Comparison of ENCODE assay signal across 1 cellular context in the genomic region with DNA sequence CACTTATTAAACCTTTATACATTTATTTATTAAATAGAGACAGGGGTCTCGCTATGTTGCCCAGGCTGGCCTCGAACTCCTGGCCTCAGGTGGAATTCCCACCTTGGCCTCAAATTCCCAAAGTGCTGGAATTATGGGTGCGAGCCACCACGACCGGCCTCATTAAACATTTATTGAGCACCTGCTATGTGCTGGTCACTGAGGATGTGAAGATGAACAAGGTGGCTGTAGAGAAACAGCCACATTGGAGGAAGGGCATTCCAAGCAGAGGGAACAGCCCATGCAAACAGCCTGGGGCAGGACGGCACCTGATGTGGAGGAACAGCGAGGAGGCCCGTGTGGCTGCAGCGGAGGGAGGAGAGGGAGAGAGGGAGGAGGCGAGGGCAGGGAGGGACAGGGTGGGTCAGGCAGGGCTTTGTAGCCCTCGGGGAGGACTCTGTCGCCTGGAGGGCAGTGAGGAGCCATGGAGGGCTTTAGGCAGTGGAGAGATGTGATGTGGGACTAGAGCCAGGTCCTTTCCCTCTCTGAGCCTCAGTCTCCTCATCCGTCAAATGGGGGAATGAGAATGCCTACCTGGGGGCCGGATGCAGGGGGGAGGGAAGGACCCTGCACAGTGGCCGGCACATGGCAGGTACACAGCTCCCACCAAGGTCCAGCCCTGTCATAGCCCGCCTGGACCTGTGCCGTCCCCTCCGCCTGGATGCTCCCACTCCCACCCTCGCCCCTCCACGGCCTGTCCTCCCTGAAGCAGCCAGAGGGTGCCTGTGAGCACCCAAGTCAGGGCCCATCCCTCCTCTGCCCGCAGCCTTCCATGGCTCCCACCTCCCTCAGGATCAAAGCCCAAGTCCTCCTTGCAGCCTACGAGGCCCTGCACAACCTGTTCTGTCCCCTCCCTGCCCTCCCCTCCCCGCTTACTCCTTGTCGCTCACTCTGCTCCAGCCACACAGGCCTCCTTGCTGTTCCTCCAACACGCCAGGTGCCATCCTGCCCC.
TF ChIP-seq lines count a peak whose summit lies in the region.

No MANE protein-coding gene starts in this region.

TF ChIP-seq in K562, 482 proteins besides CTCF, POLR2A, EP300 and RAD21 (continued from another document and continues in another):
- TF ChIP-seq SMARCA5 (IDR thresholded peaks at IDR 0.05): 0 out of 2 replicates have a peak, but pooled peaks have one; percentile 42
- no peak for TF ChIP-seq ZNF586 (CRISPR knock-in tag; conservative IDR thresholded peaks at IDR 0.05)
- TF ChIP-seq ZNF263 (CRISPR knock-in tag; IDR thresholded peaks at IDR 0.05; ENCODE audit: borderline replicate concordance): 0 out of 2 replicates have a peak, but pooled peaks have one; percentile 46
- peak; percentile 66 for TF ChIP-seq RBM25 (IDR thresholded peaks at IDR 0.05; ENCODE audit: low read depth, low read length, severe bottlenecking)
- TF ChIP-seq ZNF780A (CRISPR knock-in tag; IDR thresholded peaks at IDR 0.05): no peak
- TF ChIP-seq NR4A1 (CRISPR knock-in tag; IDR thresholded peaks at IDR 0.05): no peak
- TF ChIP-seq NR4A1 (tag; IDR thresholded peaks at IDR 0.05): no peak
- TF ChIP-seq CBFA2T3 (IDR thresholded peaks at IDR 0.05): no peak
- TF ChIP-seq ZNF239 (CRISPR knock-in tag; IDR thresholded peaks at IDR 0.05): no peak
- no peak for TF ChIP-seq NEUROD1 (IDR thresholded peaks at IDR 0.05; ENCODE audit: borderline replicate concordance, low read depth, low read length, partially characterized antibody)
- no peak for TF ChIP-seq ZBED1 (IDR thresholded peaks at IDR 0.05)
- peak; percentile 83 for TF ChIP-seq ZNF121 (CRISPR knock-in tag; conservative IDR thresholded peaks at IDR 0.05)
- no peak for TF ChIP-seq ZNF354B (CRISPR knock-in tag; IDR thresholded peaks at IDR 0.05)
- no peak for TF ChIP-seq PCBP2 (IDR thresholded peaks at IDR 0.05; ENCODE audit: low read depth, low read length, poor library complexity, severe bottlenecking)
- TF ChIP-seq, protein P1, sequence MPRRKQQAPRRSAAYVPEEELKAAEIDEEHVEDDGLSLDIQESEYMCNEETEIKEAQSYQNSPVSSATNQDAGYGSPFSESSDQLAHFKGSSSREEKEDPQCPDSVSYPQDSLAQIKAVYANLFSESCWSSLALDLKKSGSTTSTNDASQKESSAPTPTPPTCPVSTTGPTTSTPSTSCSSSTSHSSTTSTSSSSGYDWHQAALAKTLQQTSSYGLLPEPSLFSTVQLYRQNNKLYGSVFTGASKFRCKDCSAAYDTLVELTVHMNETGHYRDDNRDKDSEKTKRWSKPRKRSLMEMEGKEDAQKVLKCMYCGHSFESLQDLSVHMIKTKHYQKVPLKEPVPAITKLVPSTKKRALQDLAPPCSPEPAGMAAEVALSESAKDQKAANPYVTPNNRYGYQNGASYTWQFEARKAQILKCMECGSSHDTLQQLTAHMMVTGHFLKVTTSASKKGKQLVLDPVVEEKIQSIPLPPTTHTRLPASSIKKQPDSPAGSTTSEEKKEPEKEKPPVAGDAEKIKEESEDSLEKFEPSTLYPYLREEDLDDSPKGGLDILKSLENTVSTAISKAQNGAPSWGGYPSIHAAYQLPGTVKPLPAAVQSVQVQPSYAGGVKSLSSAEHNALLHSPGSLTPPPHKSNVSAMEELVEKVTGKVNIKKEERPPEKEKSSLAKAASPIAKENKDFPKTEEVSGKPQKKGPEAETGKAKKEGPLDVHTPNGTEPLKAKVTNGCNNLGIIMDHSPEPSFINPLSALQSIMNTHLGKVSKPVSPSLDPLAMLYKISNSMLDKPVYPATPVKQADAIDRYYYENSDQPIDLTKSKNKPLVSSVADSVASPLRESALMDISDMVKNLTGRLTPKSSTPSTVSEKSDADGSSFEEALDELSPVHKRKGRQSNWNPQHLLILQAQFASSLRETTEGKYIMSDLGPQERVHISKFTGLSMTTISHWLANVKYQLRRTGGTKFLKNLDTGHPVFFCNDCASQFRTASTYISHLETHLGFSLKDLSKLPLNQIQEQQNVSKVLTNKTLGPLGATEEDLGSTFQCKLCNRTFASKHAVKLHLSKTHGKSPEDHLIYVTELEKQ (CRISPR knock-in tag; IDR thresholded peaks at IDR 0.05): no peak
- TF ChIP-seq MECOM (CRISPR knock-in tag; IDR thresholded peaks at IDR 0.05): no peak
- TF ChIP-seq NFRKB (IDR thresholded peaks at IDR 0.05; ENCODE audit: low read depth): no peak
- no peak for TF ChIP-seq HIVEP1 (CRISPR knock-in tag; IDR thresholded peaks at IDR 0.05)
- TF ChIP-seq ZNF766 (CRISPR knock-in tag; conservative IDR thresholded peaks at IDR 0.05): no peak
- no peak for TF ChIP-seq PHF21A (IDR thresholded peaks at IDR 0.05; ENCODE audit: borderline replicate concordance, low read depth)
- TF ChIP-seq, protein P2, sequence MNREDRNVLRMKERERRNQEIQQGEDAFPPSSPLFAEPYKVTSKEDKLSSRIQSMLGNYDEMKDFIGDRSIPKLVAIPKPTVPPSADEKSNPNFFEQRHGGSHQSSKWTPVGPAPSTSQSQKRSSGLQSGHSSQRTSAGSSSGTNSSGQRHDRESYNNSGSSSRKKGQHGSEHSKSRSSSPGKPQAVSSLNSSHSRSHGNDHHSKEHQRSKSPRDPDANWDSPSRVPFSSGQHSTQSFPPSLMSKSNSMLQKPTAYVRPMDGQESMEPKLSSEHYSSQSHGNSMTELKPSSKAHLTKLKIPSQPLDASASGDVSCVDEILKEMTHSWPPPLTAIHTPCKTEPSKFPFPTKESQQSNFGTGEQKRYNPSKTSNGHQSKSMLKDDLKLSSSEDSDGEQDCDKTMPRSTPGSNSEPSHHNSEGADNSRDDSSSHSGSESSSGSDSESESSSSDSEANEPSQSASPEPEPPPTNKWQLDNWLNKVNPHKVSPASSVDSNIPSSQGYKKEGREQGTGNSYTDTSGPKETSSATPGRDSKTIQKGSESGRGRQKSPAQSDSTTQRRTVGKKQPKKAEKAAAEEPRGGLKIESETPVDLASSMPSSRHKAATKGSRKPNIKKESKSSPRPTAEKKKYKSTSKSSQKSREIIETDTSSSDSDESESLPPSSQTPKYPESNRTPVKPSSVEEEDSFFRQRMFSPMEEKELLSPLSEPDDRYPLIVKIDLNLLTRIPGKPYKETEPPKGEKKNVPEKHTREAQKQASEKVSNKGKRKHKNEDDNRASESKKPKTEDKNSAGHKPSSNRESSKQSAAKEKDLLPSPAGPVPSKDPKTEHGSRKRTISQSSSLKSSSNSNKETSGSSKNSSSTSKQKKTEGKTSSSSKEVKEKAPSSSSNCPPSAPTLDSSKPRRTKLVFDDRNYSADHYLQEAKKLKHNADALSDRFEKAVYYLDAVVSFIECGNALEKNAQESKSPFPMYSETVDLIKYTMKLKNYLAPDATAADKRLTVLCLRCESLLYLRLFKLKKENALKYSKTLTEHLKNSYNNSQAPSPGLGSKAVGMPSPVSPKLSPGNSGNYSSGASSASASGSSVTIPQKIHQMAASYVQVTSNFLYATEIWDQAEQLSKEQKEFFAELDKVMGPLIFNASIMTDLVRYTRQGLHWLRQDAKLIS (CRISPR knock-in tag; IDR thresholded peaks at IDR 0.05): no peak
- TF ChIP-seq, protein P3, sequence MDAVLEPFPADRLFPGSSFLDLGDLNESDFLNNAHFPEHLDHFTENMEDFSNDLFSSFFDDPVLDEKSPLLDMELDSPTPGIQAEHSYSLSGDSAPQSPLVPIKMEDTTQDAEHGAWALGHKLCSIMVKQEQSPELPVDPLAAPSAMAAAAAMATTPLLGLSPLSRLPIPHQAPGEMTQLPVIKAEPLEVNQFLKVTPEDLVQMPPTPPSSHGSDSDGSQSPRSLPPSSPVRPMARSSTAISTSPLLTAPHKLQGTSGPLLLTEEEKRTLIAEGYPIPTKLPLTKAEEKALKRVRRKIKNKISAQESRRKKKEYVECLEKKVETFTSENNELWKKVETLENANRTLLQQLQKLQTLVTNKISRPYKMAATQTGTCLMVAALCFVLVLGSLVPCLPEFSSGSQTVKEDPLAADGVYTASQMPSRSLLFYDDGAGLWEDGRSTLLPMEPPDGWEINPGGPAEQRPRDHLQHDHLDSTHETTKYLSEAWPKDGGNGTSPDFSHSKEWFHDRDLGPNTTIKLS (IDR thresholded peaks at IDR 0.05; ENCODE audit: borderline replicate concordance, low read depth): no peak
- TF ChIP-seq, protein P4, sequence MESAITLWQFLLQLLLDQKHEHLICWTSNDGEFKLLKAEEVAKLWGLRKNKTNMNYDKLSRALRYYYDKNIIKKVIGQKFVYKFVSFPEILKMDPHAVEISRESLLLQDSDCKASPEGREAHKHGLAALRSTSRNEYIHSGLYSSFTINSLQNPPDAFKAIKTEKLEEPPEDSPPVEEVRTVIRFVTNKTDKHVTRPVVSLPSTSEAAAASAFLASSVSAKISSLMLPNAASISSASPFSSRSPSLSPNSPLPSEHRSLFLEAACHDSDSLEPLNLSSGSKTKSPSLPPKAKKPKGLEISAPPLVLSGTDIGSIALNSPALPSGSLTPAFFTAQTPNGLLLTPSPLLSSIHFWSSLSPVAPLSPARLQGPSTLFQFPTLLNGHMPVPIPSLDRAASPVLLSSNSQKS (CRISPR knock-in tag; IDR thresholded peaks at IDR 0.05): no peak
- no peak for TF ChIP-seq ZSCAN32 (CRISPR knock-in tag; IDR thresholded peaks at IDR 0.05)
- TF ChIP-seq, protein P5, sequence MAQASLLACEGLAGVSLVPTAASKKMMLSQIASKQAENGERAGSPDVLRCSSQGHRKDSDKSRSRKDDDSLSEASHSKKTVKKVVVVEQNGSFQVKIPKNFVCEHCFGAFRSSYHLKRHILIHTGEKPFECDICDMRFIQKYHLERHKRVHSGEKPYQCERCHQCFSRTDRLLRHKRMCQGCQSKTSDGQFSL (CRISPR knock-in tag; IDR thresholded peaks at IDR 0.05): no peak
- TF ChIP-seq, protein P5 (tag; IDR thresholded peaks at IDR 0.05): peak in 1 of 2 experiments; percentile 49; a peak in 1 of 4 replicates
- no peak for TF ChIP-seq SPI1 (IDR thresholded peaks at IDR 0.05; ENCODE audit: borderline replicate concordance, low read depth, low read length)
- peak in 1 of 2 experiments; percentile 39; a peak in 2 of 4 replicates for TF ChIP-seq KDM1A (IDR thresholded peaks at IDR 0.05)
- TF ChIP-seq HDAC8 (tag; IDR thresholded peaks at IDR 0.05): no peak
- no peak for TF ChIP-seq TCFL5 (CRISPR knock-in tag; conservative IDR thresholded peaks at IDR 0.05)
- no peak for TF ChIP-seq BRD9 (IDR thresholded peaks at IDR 0.05; ENCODE audit: low read depth, partially characterized antibody)
- TF ChIP-seq, protein P6, sequence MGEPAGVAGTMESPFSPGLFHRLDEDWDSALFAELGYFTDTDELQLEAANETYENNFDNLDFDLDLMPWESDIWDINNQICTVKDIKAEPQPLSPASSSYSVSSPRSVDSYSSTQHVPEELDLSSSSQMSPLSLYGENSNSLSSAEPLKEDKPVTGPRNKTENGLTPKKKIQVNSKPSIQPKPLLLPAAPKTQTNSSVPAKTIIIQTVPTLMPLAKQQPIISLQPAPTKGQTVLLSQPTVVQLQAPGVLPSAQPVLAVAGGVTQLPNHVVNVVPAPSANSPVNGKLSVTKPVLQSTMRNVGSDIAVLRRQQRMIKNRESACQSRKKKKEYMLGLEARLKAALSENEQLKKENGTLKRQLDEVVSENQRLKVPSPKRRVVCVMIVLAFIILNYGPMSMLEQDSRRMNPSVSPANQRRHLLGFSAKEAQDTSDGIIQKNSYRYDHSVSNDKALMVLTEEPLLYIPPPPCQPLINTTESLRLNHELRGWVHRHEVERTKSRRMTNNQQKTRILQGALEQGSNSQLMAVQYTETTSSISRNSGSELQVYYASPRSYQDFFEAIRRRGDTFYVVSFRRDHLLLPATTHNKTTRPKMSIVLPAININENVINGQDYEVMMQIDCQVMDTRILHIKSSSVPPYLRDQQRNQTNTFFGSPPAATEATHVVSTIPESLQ (CRISPR knock-in tag; IDR thresholded peaks at IDR 0.05): no peak
- TF ChIP-seq SIX5 (IDR thresholded peaks at IDR 0.05; ENCODE audit: borderline replicate concordance in 1 of 2, insufficient read depth in 1 of 2, low read depth in 1 of 2, low read length in 2 of 2): no peak
- TF ChIP-seq HMG20A (CRISPR knock-in tag; conservative IDR thresholded peaks at IDR 0.05): no peak
- TF ChIP-seq, protein P7, sequence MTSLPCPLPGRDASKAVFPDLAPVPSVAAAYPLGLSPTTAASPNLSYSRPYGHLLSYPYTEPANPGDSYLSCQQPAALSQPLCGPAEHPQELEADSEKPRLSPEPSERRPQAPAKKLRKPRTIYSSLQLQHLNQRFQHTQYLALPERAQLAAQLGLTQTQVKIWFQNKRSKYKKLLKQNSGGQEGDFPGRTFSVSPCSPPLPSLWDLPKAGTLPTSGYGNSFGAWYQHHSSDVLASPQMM (CRISPR knock-in tag; IDR thresholded peaks at IDR 0.05): no peak
- no peak for TF ChIP-seq CEBPG (CRISPR knock-in tag; IDR thresholded peaks at IDR 0.05)
- TF ChIP-seq CEBPG (tag; conservative IDR thresholded peaks at IDR 0.05 in 1 of 2, IDR thresholded peaks at IDR 0.05 in 1 of 2): no peak
- TF ChIP-seq, protein P8, sequence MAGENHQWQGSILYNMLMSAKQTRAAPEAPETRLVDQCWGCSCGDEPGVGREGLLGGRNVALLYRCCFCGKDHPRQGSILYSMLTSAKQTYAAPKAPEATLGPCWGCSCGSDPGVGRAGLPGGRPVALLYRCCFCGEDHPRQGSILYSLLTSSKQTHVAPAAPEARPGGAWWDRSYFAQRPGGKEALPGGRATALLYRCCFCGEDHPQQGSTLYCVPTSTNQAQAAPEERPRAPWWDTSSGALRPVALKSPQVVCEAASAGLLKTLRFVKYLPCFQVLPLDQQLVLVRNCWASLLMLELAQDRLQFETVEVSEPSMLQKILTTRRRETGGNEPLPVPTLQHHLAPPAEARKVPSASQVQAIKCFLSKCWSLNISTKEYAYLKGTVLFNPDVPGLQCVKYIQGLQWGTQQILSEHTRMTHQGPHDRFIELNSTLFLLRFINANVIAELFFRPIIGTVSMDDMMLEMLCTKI (IDR thresholded peaks at IDR 0.05; ENCODE audit: partially characterized antibody): no peak
- TF ChIP-seq ZBTB8A (IDR thresholded peaks at IDR 0.05; ENCODE audit: partially characterized antibody): no peak
- no peak for TF ChIP-seq MIER1 (IDR thresholded peaks at IDR 0.05; ENCODE audit: low read depth)
- TF ChIP-seq DACH1 (IDR thresholded peaks at IDR 0.05; ENCODE audit: partially characterized antibody): no peak
- TF ChIP-seq, protein P9, sequence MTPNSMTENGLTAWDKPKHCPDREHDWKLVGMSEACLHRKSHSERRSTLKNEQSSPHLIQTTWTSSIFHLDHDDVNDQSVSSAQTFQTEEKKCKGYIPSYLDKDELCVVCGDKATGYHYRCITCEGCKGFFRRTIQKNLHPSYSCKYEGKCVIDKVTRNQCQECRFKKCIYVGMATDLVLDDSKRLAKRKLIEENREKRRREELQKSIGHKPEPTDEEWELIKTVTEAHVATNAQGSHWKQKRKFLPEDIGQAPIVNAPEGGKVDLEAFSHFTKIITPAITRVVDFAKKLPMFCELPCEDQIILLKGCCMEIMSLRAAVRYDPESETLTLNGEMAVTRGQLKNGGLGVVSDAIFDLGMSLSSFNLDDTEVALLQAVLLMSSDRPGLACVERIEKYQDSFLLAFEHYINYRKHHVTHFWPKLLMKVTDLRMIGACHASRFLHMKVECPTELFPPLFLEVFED (CRISPR knock-in tag; conservative IDR thresholded peaks at IDR 0.05): no peak
- TF ChIP-seq, protein P10, sequence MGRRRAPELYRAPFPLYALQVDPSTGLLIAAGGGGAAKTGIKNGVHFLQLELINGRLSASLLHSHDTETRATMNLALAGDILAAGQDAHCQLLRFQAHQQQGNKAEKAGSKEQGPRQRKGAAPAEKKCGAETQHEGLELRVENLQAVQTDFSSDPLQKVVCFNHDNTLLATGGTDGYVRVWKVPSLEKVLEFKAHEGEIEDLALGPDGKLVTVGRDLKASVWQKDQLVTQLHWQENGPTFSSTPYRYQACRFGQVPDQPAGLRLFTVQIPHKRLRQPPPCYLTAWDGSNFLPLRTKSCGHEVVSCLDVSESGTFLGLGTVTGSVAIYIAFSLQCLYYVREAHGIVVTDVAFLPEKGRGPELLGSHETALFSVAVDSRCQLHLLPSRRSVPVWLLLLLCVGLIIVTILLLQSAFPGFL (CRISPR knock-in tag; IDR thresholded peaks at IDR 0.05): no peak
